22 cellular contexts compared by ENCODE assay signal in the genomic region with DNA sequence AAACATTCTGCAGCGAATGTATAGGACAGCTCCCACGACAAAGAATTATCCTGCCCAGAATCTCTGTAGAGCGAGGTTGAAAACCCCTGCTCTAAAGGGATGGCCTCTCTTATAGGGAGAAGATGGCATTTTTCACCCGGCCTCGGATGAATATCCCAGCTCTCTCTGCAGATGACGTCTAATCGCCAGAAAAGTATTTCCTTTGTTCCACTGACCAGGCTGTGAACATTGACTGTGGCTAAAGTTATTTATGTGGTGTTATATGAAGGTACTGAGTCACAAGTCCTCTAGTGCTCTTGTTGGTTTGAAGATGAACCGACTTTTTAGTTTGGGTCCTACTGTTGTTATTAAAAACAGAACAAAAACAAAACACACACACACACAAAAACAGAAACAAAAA. TPM values are rescaled to one million over a fixed set of nuclear protein-coding genes. Genes with fewer than 3 reads are reported as not detected.
A peak's percentile ranks its signal among the peaks of the same experiment; 100 is the strongest.
DNase-seq lines count a peak whose midpoint lies in the region; ATAC-seq, FAIRE-seq and TF ChIP-seq lines count a peak whose summit lies in the region.
"Had no signal": no experiment of that assay in that cellular context is flagged by ENCODE, and none has a peak within 500 bp of the region (broad histone marks: within the 10 kb centered on the region; RNA-seq: fewer than 3 reads in every experiment).

No MANE protein-coding gene starts in this region.

- no peaks in the 10 kb centered on the region for H4K20me1 ChIP-seq in astrocyte (ENCODE audit: insufficient read depth, low read length)

- H3K27me3 Mint-ChIP-seq in astrocyte (ENCODE audit: low read depth, unreplicated experiment) = no peaks in the 10 kb centered on the region
- peaks cover 3% of the 10 kb centered on the region for H3K27me3 Mint-ChIP-seq in activated naive CD4-positive, alpha-beta T cell treated with anti-CD3 and anti-CD28 coated beads for 36 hours (ENCODE audit: low read depth)
- H3K27me3 Mint-ChIP-seq: activated CD8-positive, alpha-beta T cell treated with anti-CD3 and anti-CD28 coated beads for 36 hours had no signal

- peak; percentile 68 for FAIRE-seq in astrocyte (lab: Jason Lieb, UNC)
- FAIRE-seq: bronchial epithelial cell had no signal

- CTCF ChIA-PET in activated naive CD4-positive, alpha-beta T cell treated with anti-CD3 and anti-CD28 coated beads for 36 hours (lab: Charles Lee) = no interaction called here

- H3K4me2 ChIP-seq in astrocyte (ENCODE audit: low read length) = peak overlapping the region; percentile 33

- H3K4me3 ChIP-seq in ACC112 (ENCODE audit: low read depth, low read length) (no peak overlapping the region), astrocyte (ENCODE audit: insufficient read depth, low read depth, low read length) (no peak overlapping the region)

- peak overlapping the region; percentile 35 for H3K27ac Mint-ChIP-seq in astrocyte (ENCODE audit: unreplicated experiment)
- H3K27ac Mint-ChIP-seq in activated naive CD4-positive, alpha-beta T cell treated with anti-CD3 and anti-CD28 coated beads for 36 hours = no peak overlapping the region
- H3K27ac Mint-ChIP-seq: activated CD8-positive, alpha-beta T cell treated with anti-CD3 and anti-CD28 coated beads for 36 hours; activated naive CD8-positive, alpha-beta T cell; memory B cell; stimulated activated naive B cell treated with anti-CD40 and anti-IgM and Interleukin-4, amounts not matched to agents 10 μg/mL and 1 μg/mL and 100 μg/mL, for 72 hours; T-helper 1 cell treated with Interleukin-12 subunit alpha and Interleukin-12 subunit beta and Interleukin-4 antibody, amounts not matched to agents 30 μg/mL and 1 μg/mL, for 36 hours had no signal

- no peak overlapping the region for H3K4me3 Mint-ChIP-seq in astrocyte (ENCODE audit: unreplicated experiment)
- no peak overlapping the region for H3K4me3 Mint-ChIP-seq in activated naive CD4-positive, alpha-beta T cell treated with anti-CD3 and anti-CD28 coated beads for 36 hours
- H3K4me3 Mint-ChIP-seq: activated CD8-positive, alpha-beta T cell treated with anti-CD3 and anti-CD28 coated beads for 36 hours; activated naive CD8-positive, alpha-beta T cell; memory B cell; stimulated activated naive B cell treated with anti-CD40 and anti-IgM and Interleukin-4, amounts not matched to agents 10 μg/mL and 1 μg/mL and 100 μg/mL, for 72 hours; T-helper 1 cell treated with Interleukin-12 subunit alpha and Interleukin-12 subunit beta and Interleukin-4 antibody, amounts not matched to agents 30 μg/mL and 1 μg/mL, for 36 hours had no signal

- peaks cover 43% of the 10 kb centered on the region for H3K4me1 Mint-ChIP-seq in astrocyte (ENCODE audit: low read depth, unreplicated experiment)
- no peaks in the 10 kb centered on the region for H3K4me1 Mint-ChIP-seq in activated naive CD4-positive, alpha-beta T cell treated with anti-CD3 and anti-CD28 coated beads for 36 hours (ENCODE audit: low read depth)
- H3K4me1 Mint-ChIP-seq: stimulated activated naive B cell treated with anti-CD40 and anti-IgM and Interleukin-4, amounts not matched to agents 10 μg/mL and 1 μg/mL and 100 μg/mL, for 72 hours had no signal

- H3K36me3 ChIP-seq in ACC112 (ENCODE audit: insufficient read depth, low read length) (no peaks in the 10 kb centered on the region), astrocyte (ENCODE audit: insufficient read depth, low read length) (no peaks in the 10 kb centered on the region)

- no peaks in the 10 kb centered on the region for H3K79me2 ChIP-seq in ACC112 (ENCODE audit: control insufficient read depth, insufficient read depth, low read length, unreplicated experiment)
- no peaks in the 10 kb centered on the region for H3K79me2 ChIP-seq in astrocyte (ENCODE audit: insufficient read depth, low read length)

- ATAC-seq in HG02610 (IDR thresholded peaks at IDR 0.05; ENCODE audit: unreplicated experiment) (no peak), HG02938 (IDR thresholded peaks at IDR 0.05; ENCODE audit: unreplicated experiment) (no peak)
- ATAC-seq: activated CD8-positive, alpha-beta T cell treated with anti-CD3 and anti-CD28 coated beads for 36 hours; stimulated activated naive B cell treated with anti-CD40 and anti-IgM and Interleukin-4, amounts not matched to agents 10 μg/mL and 1 μg/mL and 100 μg/mL, for 72 hours had no signal

- no peaks in the 10 kb centered on the region for H3K27me3 ChIP-seq in ACC112 (ENCODE audit: insufficient read depth, low read length)
- H3K27me3 ChIP-seq in astrocyte (ENCODE audit: insufficient read depth, low read length) = no peaks in the 10 kb centered on the region

- no peak for TF ChIP-seq CTCF in astrocyte (IDR thresholded peaks at IDR 0.05; ENCODE audit: insufficient read depth, low read depth, low read length)

- H3K36me3 Mint-ChIP-seq in astrocyte (ENCODE audit: low read depth, unreplicated experiment) = peaks cover 17% of the 10 kb centered on the region
- H3K36me3 Mint-ChIP-seq in activated naive CD4-positive, alpha-beta T cell treated with anti-CD3 and anti-CD28 coated beads for 36 hours (ENCODE audit: low read depth) = no peaks in the 10 kb centered on the region
- H3K36me3 Mint-ChIP-seq: activated naive CD8-positive, alpha-beta T cell; memory B cell; stimulated activated naive B cell treated with anti-CD40 and anti-IgM and Interleukin-4, amounts not matched to agents 10 μg/mL and 1 μg/mL and 100 μg/mL, for 72 hours had no signal

- H3K4me1 ChIP-seq in ACC112 (ENCODE audit: control insufficient read depth, insufficient read depth, low read length, unreplicated experiment) (peaks cover 16% of the 10 kb centered on the region), astrocyte (ENCODE audit: insufficient read depth, low read length) (peaks cover 34% of the 10 kb centered on the region)

- intact Hi-C loops in activated naive CD4-positive, alpha-beta T cell treated with anti-CD3 and anti-CD28 coated beads for 36 hours (cut with micrococcal nuclease) = no loop called here

- H2AFZ ChIP-seq in ACC112 (ENCODE audit: low read length, unreplicated experiment) (no peak overlapping the region), astrocyte (ENCODE audit: low read depth, low read length) (peak overlapping the region; percentile 43)

- H3K9ac ChIP-seq in astrocyte (ENCODE audit: low read length) = peak overlapping the region; percentile 53

- H3K27ac ChIP-seq in ACC112 (ENCODE audit: low read depth, low read length) (peak overlapping the region; percentile 9; the same call in 1 of the 2 replicates), astrocyte (ENCODE audit: low read depth, low read length) (peak overlapping the region; percentile 55)
- H3K27ac ChIP-seq: VCaP had no signal

- H3K9me3 Mint-ChIP-seq in astrocyte (ENCODE audit: unreplicated experiment) = no peaks in the 10 kb centered on the region
- no peaks in the 10 kb centered on the region for H3K9me3 Mint-ChIP-seq in activated naive CD4-positive, alpha-beta T cell treated with anti-CD3 and anti-CD28 coated beads for 36 hours
- H3K9me3 Mint-ChIP-seq: activated CD8-positive, alpha-beta T cell treated with anti-CD3 and anti-CD28 coated beads for 36 hours; memory B cell; stimulated activated naive B cell treated with anti-CD40 and anti-IgM and Interleukin-4, amounts not matched to agents 10 μg/mL and 1 μg/mL and 100 μg/mL, for 72 hours; T-helper 1 cell treated with Interleukin-12 subunit alpha and Interleukin-12 subunit beta and Interleukin-4 antibody, amounts not matched to agents 30 μg/mL and 1 μg/mL, for 36 hours had no signal

- DNase-seq in GM04504 (ENCODE audit: low read depth) (peak; percentile 31), astrocyte (ENCODE audit: low read depth) (peak; percentile 89), iris pigment epithelial cell (ENCODE audit: low read depth) (peak; percentile 86)
- DNase-seq in activated naive CD4-positive, alpha-beta T cell treated with anti-CD3 and anti-CD28 coated beads for 36 hours = no peak
- no peak for DNase-seq in stimulated activated naive CD4-positive, alpha-beta T cell (lab: John Stamatoyannopoulos, UW)
- DNase-seq: activated CD8-positive, alpha-beta T cell treated with anti-CD3 and anti-CD28 coated beads for 36 hours; activated T-cell treated with anti-CD3 and anti-CD28 coated beads, Interleukin-2, amount 50 U/mL, for 48 hours; DND-41; H7; hippocampal formation; NCI-H526; SHP77 treated with DMSO at 0.1 percent for 48 hours; stimulated activated naive B cell treated with anti-CD40 and anti-IgM and Interleukin-4, amounts not matched to agents 10 μg/mL and 1 μg/mL and 100 μg/mL, for 72 hours; trophoblast cell had no signal

- H3K9me3 ChIP-seq in astrocyte (ENCODE audit: insufficient read depth, low read depth, low read length) = no peaks in the 10 kb centered on the region

RNA-seq across cellular contexts. Expression of a gene that starts 17.4 kb away (rescaled TPM):
- total RNA-seq in astrocyte = 139 and 143 TPM in 2 replicates
- total RNA-seq in activated naive CD4-positive, alpha-beta T cell treated with anti-CD3 and anti-CD28 coated beads for 36 hours = 10 to 100 TPM; 80.9 to 84.0 TPM

Comparison
In these comparisons a context has a peak if more than half of its experiments do, and no peak if none do; other contexts are left out.
1. DNase-seq: peak in GM04504 (single experiment), astrocyte (single experiment) and iris pigment epithelial cell (single experiment); none in activated naive CD4-positive, alpha-beta T cell treated with anti-CD3 and anti-CD28 coated beads for 36 hours (single experiment) and stimulated activated naive CD4-positive, alpha-beta T cell (0 of 6).